Comparison of ENCODE assay signal across 1 cellular context in genomic region chrX:36609653-36610585, GRCh38.
TF ChIP-seq lines count a peak whose summit lies in the region.

No MANE protein-coding gene starts in this region.

TF ChIP-seq in IMR-90, 13 proteins besides CTCF, POLR2A, EP300 and RAD21 (continued from another document):
- TF ChIP-seq MAZ (IDR thresholded peaks at IDR 0.05; ENCODE audit: borderline replicate concordance, low read depth, low read length) (no peak), ELK1 (IDR thresholded peaks at IDR 0.05; ENCODE audit: borderline replicate concordance, low read depth, low read length) (no peak)
